25 cellular contexts compared by ENCODE assay signal in genomic region chr1:232833966-232834535, GRCh38.
"Had no signal": no experiment of that assay in that cellular context is flagged by ENCODE, and none has a peak within 500 bp of the region (broad histone marks: within the 10 kb centered on the region; RNA-seq: fewer than 3 reads in every experiment).

No MANE protein-coding gene starts in this region.

- H3K4me1 Mint-ChIP-seq: activated CD4-positive, alpha-beta memory T cell treated with anti-CD3 and anti-CD28 coated beads, Interleukin-2, amount 10 ng/mL, durations not matched to agents 7 days and 5 days; activated CD4-positive, alpha-beta T cell treated with anti-CD3 and anti-CD28 coated beads, Interleukin-2, amount 10 ng/mL, durations not matched to agents 7 days and 5 days; WTC11 had no signal

- H3K27me3 Mint-ChIP-seq: type B pancreatic cell had no signal

- H3K36me3 Mint-ChIP-seq: activated naive CD8-positive, alpha-beta T cell; natural killer cell treated with Interleukin-12 subunit alpha and Interleukin-12 subunit beta and Interleukin-15 and Interleukin-18, amount 100 ng/mL, for 72 hours; type B pancreatic cell had no signal

- ATAC-seq: body of pancreas; left lung; lower lobe of right lung; mucosa of descending colon; natural killer cell treated with Interleukin-12 subunit alpha and Interleukin-12 subunit beta and Interleukin-15 and Interleukin-18, amount 100 ng/mL, for 72 hours; right lobe of liver; stimulated activated naive CD8-positive, alpha-beta T cell treated with anti-CD3 and anti-CD28 coated beads, Interleukin-15, amount 100 ng/mL, for 72 hours; WTC11 had no signal

- H3K4me1 ChIP-seq: body of pancreas, left lung, lower lobe of right lung, right lobe of liver, vagina had no signal

- H3K9me3 ChIP-seq: body of pancreas, left lung, lower lobe of right lung, mucosa of descending colon, right lobe of liver, vagina had no signal

- H3K36me3 ChIP-seq: left lung, lower lobe of right lung, right lobe of liver, vagina had no signal

- H3K4me3 ChIP-seq: body of pancreas, coronary artery, dorsolateral prefrontal cortex, left lung, lower lobe of right lung, mucosa of descending colon, right lobe of liver, vagina had no signal

- H3K27ac ChIP-seq: body of pancreas, coronary artery, dorsolateral prefrontal cortex, left lung, lower lobe of right lung, right lobe of liver, vagina had no signal

- DNase-seq: activated CD4-positive, alpha-beta memory T cell treated with anti-CD3 and anti-CD28 coated beads, Interleukin-2, amount 10 ng/mL, durations not matched to agents 7 days and 5 days; activated CD4-positive, alpha-beta T cell treated with anti-CD3 and anti-CD28 coated beads for 1 hour; activated CD4-positive, alpha-beta T cell treated with anti-CD3 and anti-CD28 coated beads, Interleukin-2, amount 10 ng/mL, durations not matched to agents 7 days and 5 days; activated CD8-positive, alpha-beta memory T cell treated with anti-CD3 and anti-CD28 coated beads, Interleukin-2, amount 50 U/mL, for 48 hours; activated naive CD4-positive, alpha-beta T cell treated with Interleukin-2 at 50 U/mL for 16 hours; activated T-cell treated with anti-CD3 and anti-CD28 coated beads, Interleukin-2, amount 50 U/mL, for 24 hours; anterior cingulate cortex; body of pancreas; dorsolateral prefrontal cortex; effector memory CD4-positive, alpha-beta T cell; left lung; lower lobe of right lung; mesendoderm; mucosa of descending colon; posterior cingulate gyrus; right lobe of liver; stimulated activated CD4-positive, alpha-beta T cell treated with anti-CD3 and anti-CD28 coated beads, Interleukin-2, amount 100 ng/mL, for 48 hours; stimulated activated naive CD8-positive, alpha-beta T cell treated with anti-CD3 and anti-CD28 coated beads, Interleukin-15, amount 100 ng/mL, for 72 hours; substantia nigra had no signal

- H3K4me3 Mint-ChIP-seq: activated CD4-positive, alpha-beta memory T cell treated with anti-CD3 and anti-CD28 coated beads, Interleukin-2, amount 10 ng/mL, durations not matched to agents 7 days and 5 days; activated CD4-positive, alpha-beta T cell treated with anti-CD3 and anti-CD28 coated beads, Interleukin-2, amount 10 ng/mL, durations not matched to agents 7 days and 5 days; activated naive CD8-positive, alpha-beta T cell; activated T-cell treated with anti-CD3 and anti-CD28 coated beads, Interleukin-2, amount 50 U/mL, for 24 hours; natural killer cell treated with Interleukin-12 subunit alpha and Interleukin-12 subunit beta and Interleukin-15 and Interleukin-18, amount 100 ng/mL, for 72 hours; stimulated activated naive CD8-positive, alpha-beta T cell treated with anti-CD3 and anti-CD28 coated beads, Interleukin-15, amount 100 ng/mL, for 72 hours; type B pancreatic cell; WTC11 had no signal

- H3K27me3 ChIP-seq: body of pancreas, dorsolateral prefrontal cortex, left lung, right lobe of liver, vagina had no signal

- H3K27ac Mint-ChIP-seq: activated CD4-positive, alpha-beta memory T cell treated with anti-CD3 and anti-CD28 coated beads, Interleukin-2, amount 10 ng/mL, durations not matched to agents 7 days and 5 days; activated CD4-positive, alpha-beta T cell treated with anti-CD3 and anti-CD28 coated beads, Interleukin-2, amount 10 ng/mL, durations not matched to agents 7 days and 5 days; activated naive CD8-positive, alpha-beta T cell; activated T-cell treated with anti-CD3 and anti-CD28 coated beads, Interleukin-2, amount 50 U/mL, for 24 hours; natural killer cell treated with Interleukin-12 subunit alpha and Interleukin-12 subunit beta and Interleukin-15 and Interleukin-18, amount 100 ng/mL, for 72 hours; stimulated activated naive CD8-positive, alpha-beta T cell treated with anti-CD3 and anti-CD28 coated beads, Interleukin-15, amount 100 ng/mL, for 72 hours; type B pancreatic cell; WTC11 had no signal

- H3K9me3 Mint-ChIP-seq: activated CD4-positive, alpha-beta memory T cell treated with anti-CD3 and anti-CD28 coated beads, Interleukin-2, amount 10 ng/mL, durations not matched to agents 7 days and 5 days; activated CD4-positive, alpha-beta T cell treated with anti-CD3 and anti-CD28 coated beads, Interleukin-2, amount 10 ng/mL, durations not matched to agents 7 days and 5 days; activated T-cell treated with anti-CD3 and anti-CD28 coated beads, Interleukin-2, amount 50 U/mL, for 24 hours; natural killer cell treated with Interleukin-12 subunit alpha and Interleukin-12 subunit beta and Interleukin-15 and Interleukin-18, amount 100 ng/mL, for 72 hours; type B pancreatic cell had no signal
